Comparison of ENCODE assay signal across 14 cellular contexts in genomic region chr2:57809230-57809629, GRCh38.
DNase-seq lines count a peak whose midpoint lies in the region; ATAC-seq lines count a peak whose summit lies in the region.
"Had no signal": no experiment of that assay in that cellular context is flagged by ENCODE, and none has a peak within 500 bp of the region (broad histone marks: within the 10 kb centered on the region; RNA-seq: fewer than 3 reads in every experiment).

No MANE protein-coding gene starts in this region.

- ATAC-seq in GM18520 (IDR thresholded peaks at IDR 0.05; ENCODE audit: unreplicated experiment) (peak; percentile 80), GM21367 (IDR thresholded peaks at IDR 0.05; ENCODE audit: unreplicated experiment) (peak; percentile 94), HG02943 (IDR thresholded peaks at IDR 0.05; ENCODE audit: low read depth, unreplicated experiment) (peak; percentile 93), HG03558 (IDR thresholded peaks at IDR 0.05; ENCODE audit: extremely low read depth, unreplicated experiment) (peak; percentile 92)
- ATAC-seq: sciatic nerve had no signal

- DNase-seq in NCI-H510A treated with DMSO at 0.1 percent for 48 hours (lab: John Stamatoyannopoulos, UW) (no peak), OCI-M2 (lab: John Stamatoyannopoulos, UW; ENCODE audit: unreplicated experiment) (no peak), DMS 273 (lab: John Stamatoyannopoulos, UW; ENCODE audit: unreplicated experiment) (no peak), glomerular visceral epithelial cell (ENCODE audit: extremely low spot score) (no peak)
- DNase-seq: activated naive CD4-positive, alpha-beta T cell treated with Interleukin-2 at 50 U/mL for 16 hours; naive B cell; NCI-H446; SIG-M5; tibial artery had no signal
